15 cellular contexts compared by ENCODE assay signal in genomic region chr11:43708776-43709175, GRCh38. TPM values are rescaled to one million over a fixed set of nuclear protein-coding genes. Genes with fewer than 3 reads are reported as not detected.
DNase-seq lines count a peak whose midpoint lies in the region; ATAC-seq and TF ChIP-seq lines count a peak whose summit lies in the region.
"Had no signal": no experiment of that assay in that cellular context is flagged by ENCODE, and none has a peak within 500 bp of the region (broad histone marks: within the 10 kb centered on the region; RNA-seq: fewer than 3 reads in every experiment).

No MANE protein-coding gene starts in this region.

- peaks cover 18% of the 10 kb centered on the region for H3K36me3 Mint-ChIP-seq in neural progenitor cell
- peaks cover 12% of the 10 kb centered on the region for H3K36me3 Mint-ChIP-seq in activated CD4-positive, alpha-beta memory T cell treated with anti-CD3 and anti-CD28 coated beads, Interleukin-2, amount 10 ng/mL, durations not matched to agents 7 days and 5 days (ENCODE audit: low read depth)

- peaks cover 14% of the 10 kb centered on the region for H4K20me1 ChIP-seq in neural progenitor cell (ENCODE audit: low read depth)

- no peak for DNase-seq in GM06990 (ENCODE audit: extremely low read depth, insufficient read length)
- peak; percentile 31 for DNase-seq in NAMALWA (ENCODE audit: low spot score)
- peak; percentile 15 for DNase-seq in cerebellum (ENCODE audit: low spot score)
- no peak for DNase-seq in neural progenitor cell (ENCODE audit: low spot score)
- no peak for DNase-seq in pons (ENCODE audit: low spot score)
- DNase-seq in activated CD4-positive, alpha-beta memory T cell treated with anti-CD3 and anti-CD28 coated beads, Interleukin-2, amount 10 ng/mL, durations not matched to agents 7 days and 5 days = no peak
- DNase-seq: activated CD4-positive, alpha-beta T cell treated with anti-CD3 and anti-CD28 coated beads for 36 hours; activated effector memory CD4-positive, alpha-beta T cell treated with anti-CD3 and anti-CD28 coated beads, Interleukin-2, amount 50 U/mL, for 16 hours; cortex of kidney; DMS79; mucosa of descending colon; sigmoid colon had no signal

- no peaks in the 10 kb centered on the region for H3K4me1 Mint-ChIP-seq in neural progenitor cell
- H3K4me1 Mint-ChIP-seq in activated CD4-positive, alpha-beta memory T cell treated with anti-CD3 and anti-CD28 coated beads, Interleukin-2, amount 10 ng/mL, durations not matched to agents 7 days and 5 days = peaks cover 2% of the 10 kb centered on the region

- no peak overlapping the region for H3K9ac ChIP-seq in neural progenitor cell

- POLR2A ChIA-PET in activated CD4-positive, alpha-beta memory T cell treated with anti-CD3 and anti-CD28 coated beads, Interleukin-2, amount 10 ng/mL, durations not matched to agents 7 days and 5 days (lab: Charles Lee) = no interaction called here

- H3K4me2 ChIP-seq in neural progenitor cell = no peak overlapping the region

- H3K27ac Mint-ChIP-seq in neural progenitor cell = no peak overlapping the region
- no peak overlapping the region for H3K27ac Mint-ChIP-seq in activated CD4-positive, alpha-beta memory T cell treated with anti-CD3 and anti-CD28 coated beads, Interleukin-2, amount 10 ng/mL, durations not matched to agents 7 days and 5 days
- H3K27ac Mint-ChIP-seq: activated CD4-positive, alpha-beta T cell treated with anti-CD3 and anti-CD28 coated beads for 36 hours; type B pancreatic cell had no signal

- no peak for ATAC-seq in GM18517 (IDR thresholded peaks at IDR 0.05; ENCODE audit: unreplicated experiment)
- ATAC-seq: activated CD4-positive, alpha-beta T cell treated with anti-CD3 and anti-CD28 coated beads for 36 hours; mucosa of descending colon had no signal

- H3K27ac ChIP-seq in neural progenitor cell = no peak overlapping the region
- H3K27ac ChIP-seq: sigmoid colon, SJSA1 had no signal

- no peaks in the 10 kb centered on the region for H3F3A ChIP-seq in neural progenitor cell (ENCODE audit: low read depth)

- H3K27me3 ChIP-seq in GM06990 (replicated peaks; ENCODE audit: control insufficient read depth, insufficient read depth, low read length) (no peaks in the 10 kb centered on the region), neural progenitor cell (no peaks in the 10 kb centered on the region)
- H3K27me3 ChIP-seq: sigmoid colon, SJSA1 had no signal

- H3K27me3 Mint-ChIP-seq in neural progenitor cell (ENCODE audit: insufficient read depth, low read depth) = peaks cover 2% of the 10 kb centered on the region
- H3K27me3 Mint-ChIP-seq in activated CD4-positive, alpha-beta memory T cell treated with anti-CD3 and anti-CD28 coated beads, Interleukin-2, amount 10 ng/mL, durations not matched to agents 7 days and 5 days = no peaks in the 10 kb centered on the region
- H3K27me3 Mint-ChIP-seq: activated CD4-positive, alpha-beta T cell treated with anti-CD3 and anti-CD28 coated beads for 36 hours; type B pancreatic cell had no signal

- H3K4me3 Mint-ChIP-seq in neural progenitor cell = no peak overlapping the region
- no peak overlapping the region for H3K4me3 Mint-ChIP-seq in activated CD4-positive, alpha-beta memory T cell treated with anti-CD3 and anti-CD28 coated beads, Interleukin-2, amount 10 ng/mL, durations not matched to agents 7 days and 5 days
- H3K4me3 Mint-ChIP-seq: activated CD4-positive, alpha-beta T cell treated with anti-CD3 and anti-CD28 coated beads for 36 hours; type B pancreatic cell had no signal

- H3K4me1 ChIP-seq in neural progenitor cell = no peaks in the 10 kb centered on the region
- H3K4me1 ChIP-seq: sigmoid colon had no signal

- CTCF ChIA-PET in activated CD4-positive, alpha-beta memory T cell treated with anti-CD3 and anti-CD28 coated beads, Interleukin-2, amount 10 ng/mL, durations not matched to agents 7 days and 5 days (lab: Charles Lee) = interaction anchor here (0.9 kb wide), 1 partner anchor 28 kb away, joined by 3 read pairs; no protein-coding TSS in a partner anchor

- peaks cover 82% of the 10 kb centered on the region for H3K79me2 ChIP-seq in neural progenitor cell (ENCODE audit: low read depth)

- H3K9me3 Mint-ChIP-seq in neural progenitor cell = peaks cover 11% of the 10 kb centered on the region
- H3K9me3 Mint-ChIP-seq in activated CD4-positive, alpha-beta memory T cell treated with anti-CD3 and anti-CD28 coated beads, Interleukin-2, amount 10 ng/mL, durations not matched to agents 7 days and 5 days = peaks cover 7% of the 10 kb centered on the region

- H2AFZ ChIP-seq in neural progenitor cell (replicated peaks) = no peak overlapping the region

- H3K36me3 ChIP-seq in GM06990 (ENCODE audit: control insufficient read depth, insufficient read depth, low read length) (no peaks in the 10 kb centered on the region), neural progenitor cell (no peaks in the 10 kb centered on the region)
- H3K36me3 ChIP-seq: sigmoid colon, SJSA1 had no signal

- H3K4me3 ChIP-seq in GM06990 (replicated peaks; ENCODE audit: low read depth, low read length) (no peak overlapping the region), neural progenitor cell (no peak overlapping the region)
- H3K4me3 ChIP-seq: mucosa of descending colon, sigmoid colon, SJSA1 had no signal

- TF ChIP-seq CTCF in GM06990 (IDR thresholded peaks at IDR 0.05; ENCODE audit: insufficient read depth, low read length, poor library complexity, severe bottlenecking) = peak; percentile 26
- peak; percentile 25 for TF ChIP-seq CTCF in neural progenitor cell (IDR thresholded peaks at IDR 0.05)

- no peaks in the 10 kb centered on the region for H3K9me3 ChIP-seq in neural progenitor cell (ENCODE audit: low read depth)
- H3K9me3 ChIP-seq: mucosa of descending colon, sigmoid colon, SJSA1 had no signal

RNA-seq across cellular contexts. Expression of gene HSD17B12, which starts 28.2 kb away (rescaled TPM):
- total RNA-seq in cerebellum = 96.3 TPM
- 72.5 and 102 TPM in 2 replicates for total RNA-seq in neural progenitor cell (ENCODE audit: low replicate concordance)
- 10 to 100 TPM; 35.2 to 40.7 TPM for total RNA-seq in activated CD4-positive, alpha-beta memory T cell treated with anti-CD3 and anti-CD28 coated beads, Interleukin-2, amount 10 ng/mL, durations not matched to agents 7 days and 5 days

Comparison
In these comparisons a context has a peak if more than half of its experiments do, and no peak if none do; other contexts are left out.
1. DNase-seq: peak in NAMALWA (single experiment) and cerebellum (single experiment); none in GM06990 (single experiment), neural progenitor cell (single experiment), pons (single experiment) and activated CD4-positive, alpha-beta memory T cell treated with anti-CD3 and anti-CD28 coated beads, Interleukin-2, amount 10 ng/mL, durations not matched to agents 7 days and 5 days (single experiment).